Comparison of ENCODE assay signal across 1 cellular context in genomic region chr9:89078860-89079259, GRCh38.
TF ChIP-seq lines count a peak whose summit lies in the region.

No MANE protein-coding gene starts in this region.

TF ChIP-seq in IMR-90, 13 proteins besides CTCF, POLR2A, EP300 and RAD21:
- TF ChIP-seq RCOR1 (IDR thresholded peaks at IDR 0.05; ENCODE audit: insufficient replicate concordance, low read length) (no peak), CEBPB (IDR thresholded peaks at IDR 0.05; ENCODE audit: low read depth, low read length) (peak; percentile 95)
